8 cellular contexts compared by ENCODE assay signal in the genomic region with DNA sequence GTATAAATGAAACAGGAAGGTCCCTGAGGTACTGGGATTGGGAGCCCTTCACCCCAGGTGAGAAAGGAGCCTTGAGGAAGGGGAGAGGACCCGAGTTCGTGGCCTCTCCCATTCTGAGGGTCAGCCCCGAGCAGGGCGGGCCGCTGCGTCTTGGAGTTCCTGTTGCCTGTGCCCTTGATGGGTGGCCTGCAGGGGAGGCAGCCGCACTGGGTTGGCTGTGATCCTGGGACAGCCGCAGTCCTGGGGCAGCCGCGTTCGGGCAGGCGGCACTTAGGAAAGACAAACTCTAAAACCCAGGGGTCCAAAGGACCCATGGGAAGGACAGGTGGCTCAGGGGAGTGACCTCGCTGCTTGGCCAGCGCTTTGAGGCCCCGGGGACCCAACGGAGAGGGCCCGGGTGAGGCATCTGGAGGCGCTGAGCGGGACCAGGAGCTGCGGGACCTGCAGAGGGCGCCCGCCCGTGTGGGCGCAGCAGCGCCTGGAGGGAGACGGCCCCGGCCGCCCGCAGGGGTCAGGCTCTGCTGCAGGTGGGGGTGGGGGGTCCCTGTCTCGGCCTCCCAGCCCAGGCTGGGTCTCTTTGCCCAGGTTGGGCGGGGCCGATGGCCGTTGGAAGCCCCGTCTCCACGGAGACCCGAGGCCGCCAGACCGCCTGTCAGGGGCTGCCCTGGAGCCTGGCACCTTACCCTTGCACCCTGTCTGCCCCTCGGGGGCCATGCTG.
DNase-seq lines count a peak whose midpoint lies in the region; ATAC-seq and TF ChIP-seq lines count a peak whose summit lies in the region.

No MANE protein-coding gene starts in this region.

- TF ChIP-seq CTCF in lower leg skin (IDR thresholded peaks at IDR 0.05): no peak

- TF ChIP-seq POLR2A in lower leg skin (IDR thresholded peaks at IDR 0.05): no peak

- ATAC-seq in esophagus mucosa (peak; percentile 73), HG02840 (IDR thresholded peaks at IDR 0.05; ENCODE audit: low FRiP score, unreplicated experiment) (no peak), GM19395 (IDR thresholded peaks at IDR 0.05; ENCODE audit: unreplicated experiment) (no peak)
- peak; percentile 91 to 92 for ATAC-seq in naive thymus-derived CD8-positive, alpha-beta T cell

- POLR2A ChIA-PET in naive thymus-derived CD8-positive, alpha-beta T cell (lab: Charles Lee): interaction anchor here (0.6 kb wide), 1 partner anchor 492 kb away, joined by 3 read pairs; no protein-coding TSS in a partner anchor

- WGBS in lower leg skin, 2 donors: 10 to 21% methylated on average over 12 to 30 of the region's 39 CpGs

- peaks cover 0 to 2% (median 0%) of the 10 kb centered on the region in 9 donors for H3K9me3 Mint-ChIP-seq in naive thymus-derived CD8-positive, alpha-beta T cell

- H3K36me3 Mint-ChIP-seq in naive thymus-derived CD8-positive, alpha-beta T cell: no peaks in the 10 kb centered on the region

- peak overlapping the region in 7 of 10 donors; percentile 4 to 77 (median 67) for H3K4me3 Mint-ChIP-seq in naive thymus-derived CD8-positive, alpha-beta T cell

- H3K4me1 Mint-ChIP-seq in naive thymus-derived CD8-positive, alpha-beta T cell: peaks cover 1 to 12% (median 10%) of the 10 kb centered on the region in 4 donors

- peak overlapping the region in 1 of 10 donors; percentile 18 for H3K27ac Mint-ChIP-seq in naive thymus-derived CD8-positive, alpha-beta T cell

- H3K4me3 ChIP-seq in lower leg skin (ENCODE audit: low read depth, poor library complexity, severe bottlenecking): no peak overlapping the region

- DNase-seq in NOMO-1 (lab: John Stamatoyannopoulos, UW; ENCODE audit: unreplicated experiment in 2 of 2): peak; percentile 32 to 59
- no peak for DNase-seq in NOMO-1 treated with dmso at 0.1 percent for 144 hours (lab: John Stamatoyannopoulos, UW; ENCODE audit: unreplicated experiment)
- peak; percentile 15 for DNase-seq in activated CD4-positive, alpha-beta T cell treated with anti-CD3 and anti-CD28 coated beads, Interleukin-2, amount 50 U/mL, for 1 hour
- peak in 7 of 10 donors; percentile 16 to 36 (median 21) for DNase-seq in naive thymus-derived CD8-positive, alpha-beta T cell
- no peak for DNase-seq in lower leg skin (ENCODE audit: low spot score in 2 of 2)

- peaks cover 9 to 37% (median 26%) of the 10 kb centered on the region in 5 donors for H3K27me3 Mint-ChIP-seq in naive thymus-derived CD8-positive, alpha-beta T cell

- intact Hi-C loops in lower leg skin (cut with DNase I; ENCODE audit: low total_unique reads): no loop called here

Comparison
In these comparisons a context has a peak if more than half of its experiments do, and no peak if none do; other contexts are left out.
1. DNase-seq: peak in NOMO-1 (2 of 2), activated CD4-positive, alpha-beta T cell treated with anti-CD3 and anti-CD28 coated beads, Interleukin-2, amount 50 U/mL, for 1 hour (single experiment) and naive thymus-derived CD8-positive, alpha-beta T cell (7 of 10); none in NOMO-1 treated with dmso at 0.1 percent for 144 hours (single experiment) and lower leg skin (0 of 2).
2. ATAC-seq: peak in esophagus mucosa (single experiment) and naive thymus-derived CD8-positive, alpha-beta T cell (2 of 2); none in HG02840 (single experiment) and GM19395 (single experiment).